Comparison of ENCODE assay signal across 13 cellular contexts in genomic region chrX:47179221-47179927, GRCh38.
DNase-seq lines count a peak whose midpoint lies in the region; ATAC-seq and TF ChIP-seq lines count a peak whose summit lies in the region.
"Had no signal": no experiment of that assay in that cellular context is flagged by ENCODE, and none has a peak within 500 bp of the region (broad histone marks: within the 10 kb centered on the region; RNA-seq: fewer than 3 reads in every experiment).

No MANE protein-coding gene starts in this region.

- DNase-seq in activated effector memory CD4-positive, alpha-beta T cell treated with anti-CD3 and anti-CD28 coated beads, Interleukin-2, amount 50 U/mL, for 16 hours = peak; percentile 25
- no peak for DNase-seq in activated effector memory CD4-positive, alpha-beta T cell treated with Interleukin-2 at 50 U/mL for 16 hours
- DNase-seq in fibroblast of pulmonary artery (ENCODE audit: low read depth) (peak; percentile 35), medulla oblongata (ENCODE audit: extremely low spot score) (peak; percentile 78), DMS53 (lab: John Stamatoyannopoulos, UW) (no peak)
- DNase-seq: naive thymus-derived CD8-positive, alpha-beta T cell; NCI-H146; stimulated activated CD4-positive, alpha-beta T cell treated with anti-CD3 and anti-CD28 coated beads, Interleukin-4, amount 100 ng/mL, for 1 hour; T1000; thyroid gland had no signal

- ATAC-seq in GM21786 (IDR thresholded peaks at IDR 0.05; ENCODE audit: unreplicated experiment) = no peak
- ATAC-seq in GM18909 (IDR thresholded peaks at IDR 0.05; ENCODE audit: poor library complexity, unreplicated experiment) = no peak
- no peak for ATAC-seq in HG03175 (IDR thresholded peaks at IDR 0.05; ENCODE audit: unreplicated experiment)
- ATAC-seq: naive thymus-derived CD8-positive, alpha-beta T cell had no signal

- no peak overlapping the region for H3K4me3 ChIP-seq in fibroblast of pulmonary artery (replicated peaks; ENCODE audit: low read depth, low read length)
- H3K4me3 ChIP-seq: thyroid gland had no signal

- no peak for TF ChIP-seq CTCF in fibroblast of pulmonary artery (IDR thresholded peaks at IDR 0.05; ENCODE audit: low read length, missing control alignments)

Comparison
In these comparisons a context has a peak if more than half of its experiments do, and no peak if none do; other contexts are left out.
1. DNase-seq: peak in activated effector memory CD4-positive, alpha-beta T cell treated with anti-CD3 and anti-CD28 coated beads, Interleukin-2, amount 50 U/mL, for 16 hours (single experiment), fibroblast of pulmonary artery (single experiment) and medulla oblongata (single experiment); none in activated effector memory CD4-positive, alpha-beta T cell treated with Interleukin-2 at 50 U/mL for 16 hours (single experiment) and DMS53 (single experiment).